Comparison of ENCODE assay signal across 24 cellular contexts in genomic region chr3:25474000-25474399, GRCh38. TPM values are rescaled to one million over a fixed set of nuclear protein-coding genes. Genes with fewer than 3 reads are reported as not detected.
DNase-seq lines count a peak whose midpoint lies in the region; ATAC-seq and TF ChIP-seq lines count a peak whose summit lies in the region.
"Had no signal": no experiment of that assay in that cellular context is flagged by ENCODE, and none has a peak within 500 bp of the region (broad histone marks: within the 10 kb centered on the region; RNA-seq: fewer than 3 reads in every experiment).

No MANE protein-coding gene starts in this region.

- no peaks in the 10 kb centered on the region for H3K9me3 Mint-ChIP-seq in chondrocyte (ENCODE audit: low read depth)
- H3K9me3 Mint-ChIP-seq in mesothelial cell of epicardium: no peaks in the 10 kb centered on the region
- no peaks in the 10 kb centered on the region for H3K9me3 Mint-ChIP-seq in CD4-positive, alpha-beta T cell
- H3K9me3 Mint-ChIP-seq: activated naive CD4-positive, alpha-beta T cell treated with anti-CD3 and anti-CD28 coated beads for 36 hours; activated T-cell treated with anti-CD3 and anti-CD28 coated beads, Interleukin-2, amount 50 U/mL, for 4 hours; CD14-positive monocyte; stimulated activated naive CD8-positive, alpha-beta T cell treated with anti-CD3 and anti-CD28 coated beads, Interleukin-15, Interleukin-2, amounts not matched to agents 100 ng/mL and 50 ng/mL, for 24 hours had no signal

- H3K36me3 ChIP-seq in skeletal muscle tissue (ENCODE audit: control insufficient read depth in 3 of 3, insufficient read depth in 3 of 3, low read length in 3 of 3): no peaks in the 10 kb centered on the region
- H3K36me3 ChIP-seq: upper lobe of left lung had no signal

- CTCF ChIA-PET in CD4-positive, alpha-beta T cell (lab: Charles Lee): no interaction called here

- H3K4me1 Mint-ChIP-seq in chondrocyte (ENCODE audit: low read depth): peaks cover 94% of the 10 kb centered on the region
- peaks cover 76% of the 10 kb centered on the region for H3K4me1 Mint-ChIP-seq in mesothelial cell of epicardium
- H3K4me1 Mint-ChIP-seq in CD4-positive, alpha-beta T cell (ENCODE audit: low read depth): peaks cover 9% of the 10 kb centered on the region

- no peaks in the 10 kb centered on the region for H3K27me3 Mint-ChIP-seq in chondrocyte (ENCODE audit: low read depth)
- H3K27me3 Mint-ChIP-seq in mesothelial cell of epicardium (ENCODE audit: low read depth): no peaks in the 10 kb centered on the region
- H3K27me3 Mint-ChIP-seq in CD4-positive, alpha-beta T cell: peaks cover 3% of the 10 kb centered on the region

- no peak overlapping the region for H3K4me3 ChIP-seq in skeletal muscle tissue (ENCODE audit: low read length in 3 of 3)
- H3K4me3 ChIP-seq: lung, upper lobe of left lung had no signal

- no peak overlapping the region for H3K9ac ChIP-seq in skeletal muscle tissue (ENCODE audit: low read depth in 1 of 3, low read length in 3 of 3)

- H3K4me3 Mint-ChIP-seq in chondrocyte (ENCODE audit: unreplicated experiment) (peak overlapping the region; percentile 57), mesothelial cell of epicardium (peak overlapping the region; percentile 5)
- no peak overlapping the region for H3K4me3 Mint-ChIP-seq in CD4-positive, alpha-beta T cell
- H3K4me3 Mint-ChIP-seq: activated naive CD4-positive, alpha-beta T cell treated with anti-CD3 and anti-CD28 coated beads for 36 hours; activated T-cell treated with anti-CD3 and anti-CD28 coated beads, Interleukin-2, amount 50 U/mL, for 4 hours; CD14-positive monocyte; stimulated activated naive CD8-positive, alpha-beta T cell treated with anti-CD3 and anti-CD28 coated beads, Interleukin-15, Interleukin-2, amounts not matched to agents 100 ng/mL and 50 ng/mL, for 24 hours had no signal

- in situ Hi-C loops in SK-MEL-5 (cut with HindIII; ENCODE audit: low pct_unique_long_range_greater_than_20kb, low sequenced_read_pairs): no loop called here

- H3K27ac ChIP-seq in skeletal muscle tissue (ENCODE audit: low read depth, low read length): peak overlapping the region; percentile 8
- H3K27ac ChIP-seq in CD4-positive, alpha-beta T cell (ENCODE audit: low read depth, low read length): no peak overlapping the region
- H3K27ac ChIP-seq: epithelial cell of prostate, VCaP had no signal

- POLR2A ChIA-PET in CD4-positive, alpha-beta T cell (lab: Charles Lee): no interaction called here

- peak overlapping the region; percentile 81 for H3K27ac Mint-ChIP-seq in chondrocyte (ENCODE audit: unreplicated experiment)
- H3K27ac Mint-ChIP-seq in mesothelial cell of epicardium: peak overlapping the region; percentile 90
- H3K27ac Mint-ChIP-seq in CD4-positive, alpha-beta T cell: no peak overlapping the region
- H3K27ac Mint-ChIP-seq: activated naive CD4-positive, alpha-beta T cell treated with anti-CD3 and anti-CD28 coated beads for 36 hours; CD14-positive monocyte; stimulated activated naive CD8-positive, alpha-beta T cell treated with anti-CD3 and anti-CD28 coated beads, Interleukin-15, Interleukin-2, amounts not matched to agents 100 ng/mL and 50 ng/mL, for 24 hours had no signal

- TF ChIP-seq CTCF in chondrocyte (IDR thresholded peaks at IDR 0.05): no peak
- no peak for TF ChIP-seq CTCF in mesothelial cell of epicardium (IDR thresholded peaks at IDR 0.05; ENCODE audit: unreplicated experiment)
- TF ChIP-seq CTCF in CD4-positive, alpha-beta T cell (IDR thresholded peaks at IDR 0.05): no peak

- H3K4me1 ChIP-seq in skeletal muscle tissue (ENCODE audit: control insufficient read depth in 3 of 3, insufficient read depth in 3 of 3, low read length in 3 of 3): peaks cover 8 to 21% (median 12%) of the 10 kb centered on the region in 3 donors

- H3K36me3 Mint-ChIP-seq in chondrocyte (ENCODE audit: low read depth) (no peaks in the 10 kb centered on the region), mesothelial cell of epicardium (peaks cover 26% of the 10 kb centered on the region)
- H3K36me3 Mint-ChIP-seq in CD4-positive, alpha-beta T cell (ENCODE audit: low read depth): no peaks in the 10 kb centered on the region
- H3K36me3 Mint-ChIP-seq: CD14-positive monocyte had no signal

- DNase-seq in SK-MEL-5 (ENCODE audit: low read depth, low spot score) (peak; percentile 91), chondrocyte (ENCODE audit: low spot score) (no peak), mesothelial cell of epicardium (ENCODE audit: low spot score in 2 of 2, unreplicated experiment in 2 of 2) (no peak), posterior cingulate gyrus (no peak)
- DNase-seq in CD4-positive, alpha-beta T cell: no peak
- DNase-seq in activated effector memory CD4-positive, alpha-beta T cell treated with anti-CD3 and anti-CD28 coated beads, Interleukin-2, amount 50 U/mL, for 16 hours: no peak
- DNase-seq: activated CD4-positive, alpha-beta T cell treated with anti-CD3 and anti-CD28 coated beads for 48 hours; activated naive CD4-positive, alpha-beta T cell treated with anti-CD3 and anti-CD28 coated beads for 36 hours; activated T-cell treated with anti-CD3 and anti-CD28 coated beads, Interleukin-2, amount 50 U/mL, for 4 hours; central memory CD4-positive, alpha-beta T cell; NCI-H1105 treated with DMSO at 0.1 percent for 48 hours; NCI-H2029 treated with DMSO at 0.1 percent for 48 hours; NCI-H226; NCI-H748 treated with DMSO at 0.1 percent for 48 hours; upper lobe of left lung had no signal

- H3K27me3 ChIP-seq in skeletal muscle tissue (ENCODE audit: control insufficient read depth in 3 of 3, insufficient read depth in 3 of 3, low read length in 3 of 3): no peaks in the 10 kb centered on the region
- H3K27me3 ChIP-seq in CD4-positive, alpha-beta T cell (ENCODE audit: control insufficient read depth, insufficient read depth, low read length): no peaks in the 10 kb centered on the region
- H3K27me3 ChIP-seq: upper lobe of left lung had no signal

- no peaks in the 10 kb centered on the region for H3K9me3 ChIP-seq in skeletal muscle tissue (ENCODE audit: control insufficient read depth in 3 of 3, low read length in 3 of 3)
- H3K9me3 ChIP-seq in CD4-positive, alpha-beta T cell (ENCODE audit: control insufficient read depth, low read length): no peaks in the 10 kb centered on the region
- H3K9me3 ChIP-seq: upper lobe of left lung had no signal

- no peak for ATAC-seq in CD4-positive, alpha-beta T cell (ENCODE audit: poor library complexity)
- ATAC-seq in esophagus mucosa: no peak
- ATAC-seq: activated T-cell treated with anti-CD3 and anti-CD28 coated beads, Interleukin-2, amount 50 U/mL, for 4 hours; HCT116 had no signal

- intact Hi-C loops in posterior cingulate gyrus (cut with DNase I): no loop called here
- intact Hi-C loops in CD4-positive, alpha-beta T cell (cut with DNase I, micrococcal nuclease): no loop called here

RNA-seq across cellular contexts. Expression of gene RARB, which starts 45.9 kb away (rescaled TPM):
- 0.87 and 1.0 TPM in 2 replicates for total RNA-seq in SK-MEL-5 (2014; rRNA removed; shearing (Covaris generic))
- 0.06 and 0.11 TPM in 2 replicates for polyA plus RNA-seq in SK-MEL-5 (2015; cell fraction: cytosol; rRNA removed)
- polyA plus RNA-seq in SK-MEL-5 (2015; cell fraction: nucleus; rRNA removed): 0.14 and 0.23 TPM in 2 replicates
- 5.9 to 10.7 TPM (median 7.6 TPM) in 3 replicates for total RNA-seq in chondrocyte
- total RNA-seq in mesothelial cell of epicardium: 106 to 117 TPM (median 117 TPM) in 3 replicates
- total RNA-seq in skeletal muscle tissue: 20.9 TPM
- total RNA-seq in CD4-positive, alpha-beta T cell: not detected
- total RNA-seq in esophagus mucosa: 2.5 TPM
- total RNA-seq: activated CD8-positive, alpha-beta memory T cell treated with anti-CD3 and anti-CD28 coated beads for 36 hours; activated naive CD4-positive, alpha-beta T cell treated with anti-CD3 and anti-CD28 coated beads for 36 hours had no signal
- polyA plus RNA-seq: CD14-positive monocyte had no signal
